In genomic region chr1:1349256-1350012, GRCh38 we compare ENCODE assay signal across 1 cellular context.
A peak's percentile ranks its signal among the peaks of the same experiment; 100 is the strongest.
TF ChIP-seq lines count a peak whose summit lies in the region.

Gene DVL1, minus strand, starts transcription at chr1:1349418. Its CDS starts 353 bp downstream, at chr1:1349065.

TF ChIP-seq in K562, 482 proteins besides CTCF, POLR2A, EP300 and RAD21 (continued from another document and continues in another):
- TF ChIP-seq TFAP4 (CRISPR knock-in tag; IDR thresholded peaks at IDR 0.05; ENCODE audit: borderline replicate concordance): peak; percentile 53; the same call in 1 of the 2 replicates
- TF ChIP-seq RBFOX2 (IDR thresholded peaks at IDR 0.05; ENCODE audit: low read depth, low read length): peak; percentile 72
- TF ChIP-seq MAX (CRISPR knock-in tag; IDR thresholded peaks at IDR 0.05): peak; percentile 41; the same call in 1 of the 2 replicates
- no peak for TF ChIP-seq KLF1 (tag; IDR thresholded peaks at IDR 0.05)
- TF ChIP-seq U2AF1 (optimal IDR thresholded peaks at IDR 0.05; ENCODE audit: low read depth, low read length): no peak
- peak; percentile 62; the same call in 1 of the 2 replicates for TF ChIP-seq ETV5 (CRISPR knock-in tag; IDR thresholded peaks at IDR 0.05; ENCODE audit: low read depth)
- TF ChIP-seq MTA3 (IDR thresholded peaks at IDR 0.05; ENCODE audit: borderline replicate concordance): peak; percentile 76; the same call in 1 of the 2 replicates
- peak; percentile 30; the same call in 1 of the 2 replicates for TF ChIP-seq ZNF589 (CRISPR knock-in tag; IDR thresholded peaks at IDR 0.05; ENCODE audit: low read depth)
- peak in 1 of 2 experiments; percentile 44; a peak in 1 of 4 replicates for TF ChIP-seq TEAD1 (CRISPR knock-in tag; IDR thresholded peaks at IDR 0.05)
- TF ChIP-seq REST (CRISPR knock-in tag; IDR thresholded peaks at IDR 0.05; ENCODE audit: low read depth): peak; percentile 86
- TF ChIP-seq ZNF583 (CRISPR knock-in tag; IDR thresholded peaks at IDR 0.05): peak; percentile 81; the same call in 1 of the 2 replicates
- TF ChIP-seq ESRRB (CRISPR knock-in tag; IDR thresholded peaks at IDR 0.05; ENCODE audit: borderline replicate concordance): no peak
- TF ChIP-seq BRF2 (IDR thresholded peaks at IDR 0.05; ENCODE audit: borderline replicate concordance, insufficient read depth, insufficient read length): no peak
- 0 out of 2 replicates have a peak, but pooled peaks have one; percentile 24 for TF ChIP-seq SMC3 (conservative IDR thresholded peaks at IDR 0.05; ENCODE audit: insufficient read depth, low read depth, low read length)
- TF ChIP-seq ZSCAN32 (CRISPR knock-in tag; IDR thresholded peaks at IDR 0.05): no peak
- no peak for TF ChIP-seq HDAC6 (IDR thresholded peaks at IDR 0.05; ENCODE audit: low read depth, low read length)
- no peak for TF ChIP-seq ETV6 (IDR thresholded peaks at IDR 0.05; ENCODE audit: borderline replicate concordance in 1 of 2, low read depth in 2 of 2, low read length in 1 of 2)
- TF ChIP-seq ETV6 (CRISPR knock-in tag; IDR thresholded peaks at IDR 0.05; ENCODE audit: borderline replicate concordance): no peak
- peak; percentile 16; the same call in 1 of the 2 replicates for TF ChIP-seq ZBTB40 (IDR thresholded peaks at IDR 0.05)
- no peak for TF ChIP-seq ZBTB40 (CRISPR knock-in tag; IDR thresholded peaks at IDR 0.05)
- TF ChIP-seq THAP12 (CRISPR knock-in tag; IDR thresholded peaks at IDR 0.05): peak; percentile 91
- 0 out of 2 replicates have a peak, but pooled peaks have one; percentile 20 for TF ChIP-seq ZNF431 (CRISPR knock-in tag; IDR thresholded peaks at IDR 0.05)
- no peak for TF ChIP-seq ZC3H4 (CRISPR knock-in tag; IDR thresholded peaks at IDR 0.05; ENCODE audit: borderline replicate concordance)
- TF ChIP-seq BDP1 (IDR thresholded peaks at IDR 0.05; ENCODE audit: insufficient read depth, insufficient read length): no peak
- peak; percentile 33; the same call in 1 of the 2 replicates for TF ChIP-seq DEAF1 (CRISPR knock-in tag; IDR thresholded peaks at IDR 0.05)
- no peak for TF ChIP-seq NR4A1 (CRISPR knock-in tag; IDR thresholded peaks at IDR 0.05)
- TF ChIP-seq NR4A1 (tag; IDR thresholded peaks at IDR 0.05): peak; percentile 70; the same call in 1 of the 2 replicates
- peak; percentile 78 to 88 for TF ChIP-seq NONO (IDR thresholded peaks at IDR 0.05; ENCODE audit: low read depth in 2 of 2, low read length in 1 of 2)
- TF ChIP-seq CXXC5 (CRISPR knock-in tag; IDR thresholded peaks at IDR 0.05): peak; percentile 84
- TF ChIP-seq SIN3B (IDR thresholded peaks at IDR 0.05; ENCODE audit: low read depth): peak; percentile 86
- peak; percentile 58 for TF ChIP-seq PHF20 (IDR thresholded peaks at IDR 0.05; ENCODE audit: partially characterized antibody)
- TF ChIP-seq HIVEP1 (CRISPR knock-in tag; IDR thresholded peaks at IDR 0.05): no peak
- peak in 1 of 2 experiments; percentile 92; a peak in 2 of 4 replicates for TF ChIP-seq ZNF639 (CRISPR knock-in tag; conservative IDR thresholded peaks at IDR 0.05 in 1 of 2, IDR thresholded peaks at IDR 0.05 in 1 of 2)
- no peak for TF ChIP-seq ZKSCAN8 (CRISPR knock-in tag; IDR thresholded peaks at IDR 0.05)
- TF ChIP-seq MLX (CRISPR knock-in tag; conservative IDR thresholded peaks at IDR 0.05): 0 out of 4 replicates have a peak, but pooled peaks of 1 of the 2 experiments have one; percentile 77
- TF ChIP-seq ZNF212 (CRISPR knock-in tag; IDR thresholded peaks at IDR 0.05): no peak
